Comparison of ENCODE assay signal across 14 cellular contexts in genomic region chr20:51327251-51327841, GRCh38.
DNase-seq lines count a peak whose midpoint lies in the region; ATAC-seq and TF ChIP-seq lines count a peak whose summit lies in the region.
"Had no signal": no experiment of that assay in that cellular context is flagged by ENCODE, and none has a peak within 500 bp of the region (broad histone marks: within the 10 kb centered on the region; RNA-seq: fewer than 3 reads in every experiment).

No MANE protein-coding gene starts in this region.

- H3K4me1 Mint-ChIP-seq in stimulated activated effector memory CD8-positive, alpha-beta T cell treated with anti-CD3 and anti-CD28 coated beads, Interleukin-12 subunit alpha, Interleukin-12 subunit beta, amount 100 ng/mL, for 72 hours: no peaks in the 10 kb centered on the region
- H3K4me1 Mint-ChIP-seq: activated B cell treated with CpG ODN at 0.5 μM for 24 hours, neural crest cell had no signal

- no peak overlapping the region for H3K4me3 ChIP-seq in AG04450 (ENCODE audit: low read depth, low read length)
- no peak overlapping the region for H3K4me3 ChIP-seq in astrocyte of the spinal cord (ENCODE audit: low read depth, low read length)
- H3K4me3 ChIP-seq in sigmoid colon: no peak overlapping the region
- H3K4me3 ChIP-seq: heart left ventricle, left lung, tibial artery had no signal

- intact Hi-C loops in sigmoid colon (cut with DNase I): no loop called here

- H3K27me3 ChIP-seq in AG04450 (ENCODE audit: control insufficient read depth, insufficient read depth, low read length) (no peaks in the 10 kb centered on the region), sigmoid colon (no peaks in the 10 kb centered on the region)

- H3K27ac ChIP-seq in AG04450 (ENCODE audit: low read depth, low read length): peak overlapping the region; percentile 93
- H3K27ac ChIP-seq in sigmoid colon: no peak overlapping the region
- H3K27ac ChIP-seq: heart left ventricle, left lung, tibial artery had no signal

- WGBS in sigmoid colon, 2 donors: 73 to 78% methylated on average over 17 of the region's 17 CpGs

- H3K9me3 Mint-ChIP-seq in stimulated activated effector memory CD8-positive, alpha-beta T cell treated with anti-CD3 and anti-CD28 coated beads, Interleukin-12 subunit alpha, Interleukin-12 subunit beta, amount 100 ng/mL, for 72 hours: no peaks in the 10 kb centered on the region

- no peak for TF ChIP-seq EP300 in sigmoid colon (IDR thresholded peaks at IDR 0.05)

- no peak overlapping the region for H3K4me3 Mint-ChIP-seq in stimulated activated effector memory CD8-positive, alpha-beta T cell treated with anti-CD3 and anti-CD28 coated beads, Interleukin-12 subunit alpha, Interleukin-12 subunit beta, amount 100 ng/mL, for 72 hours
- H3K4me3 Mint-ChIP-seq: activated B cell treated with CpG ODN at 0.5 μM for 24 hours, neural crest cell had no signal

- no peak for TF ChIP-seq POLR2A in sigmoid colon (IDR thresholded peaks at IDR 0.05)

- POLR2A ChIA-PET in AG04450 (lab: Yijun Ruan, JAX): interaction anchor here (0.6 to 1.1 kb wide), 5 partner anchors 8 to 369 kb away, joined by 3 to 5 read pairs (median 3); partner anchors contain the start of genes DPM1 and MOCS3

- peaks cover 0 to 9% (median 0%) of the 10 kb centered on the region in 4 donors for H3K4me1 ChIP-seq in sigmoid colon
- H3K4me1 ChIP-seq: heart left ventricle, left lung, tibial artery had no signal

- no peak overlapping the region for H3K27ac Mint-ChIP-seq in stimulated activated effector memory CD8-positive, alpha-beta T cell treated with anti-CD3 and anti-CD28 coated beads, Interleukin-12 subunit alpha, Interleukin-12 subunit beta, amount 100 ng/mL, for 72 hours
- H3K27ac Mint-ChIP-seq: activated B cell treated with CpG ODN at 0.5 μM for 24 hours had no signal

- in situ Hi-C loops in astrocyte of the spinal cord (cut with HindIII; ENCODE audit: low sequenced_read_pairs): no loop called here

- DNase-seq in AG04450 (ENCODE audit: low read depth, low spot score): peak; percentile 61
- peak; percentile 69 for DNase-seq in HS-27A (ENCODE audit: low read depth)
- peak; percentile 89 for DNase-seq in astrocyte of the spinal cord (ENCODE audit: low read depth, low spot score)
- peak; percentile 86 for DNase-seq in hepatic stellate cell (ENCODE audit: low spot score)
- DNase-seq in cerebellar cortex (ENCODE audit: low spot score): no peak
- no peak for DNase-seq in stimulated activated effector memory CD8-positive, alpha-beta T cell treated with anti-CD3 and anti-CD28 coated beads, Interleukin-12 subunit alpha, Interleukin-12 subunit beta, amount 100 ng/mL, for 72 hours (ENCODE audit: low spot score in 2 of 2)
- DNase-seq in amygdala (lab: John Stamatoyannopoulos, UW): no peak
- DNase-seq in sigmoid colon: no peak
- DNase-seq: activated B cell treated with CpG ODN at 0.5 μM for 24 hours; activated CD8-positive, alpha-beta memory T cell treated with anti-CD3 and anti-CD28 coated beads, Interleukin-2, amount 50 U/mL, for 4 hours; heart left ventricle; left lung had no signal

- CTCF ChIA-PET in AG04450 (lab: Charles Lee): interaction anchor here (1.0 to 5.1 kb wide), 4 partner anchors 9 to 346 kb away, joined by 4 to 34 read pairs (median 5); no protein-coding TSS in a partner anchor

- H3K36me3 Mint-ChIP-seq in stimulated activated effector memory CD8-positive, alpha-beta T cell treated with anti-CD3 and anti-CD28 coated beads, Interleukin-12 subunit alpha, Interleukin-12 subunit beta, amount 100 ng/mL, for 72 hours: no peaks in the 10 kb centered on the region

- ATAC-seq in stimulated activated effector memory CD8-positive, alpha-beta T cell treated with anti-CD3 and anti-CD28 coated beads, Interleukin-12 subunit alpha, Interleukin-12 subunit beta, amount 100 ng/mL, for 72 hours: no peak
- ATAC-seq: heart left ventricle, left lung had no signal

- TF ChIP-seq CTCF in AG04450 (IDR thresholded peaks at IDR 0.05; ENCODE audit: low read depth, low read length) (no peak), astrocyte of the spinal cord (IDR thresholded peaks at IDR 0.05; ENCODE audit: low read depth, low read length) (no peak), sigmoid colon (IDR thresholded peaks at IDR 0.05) (no peak)

- peaks cover 22% of the 10 kb centered on the region for H3K9me3 ChIP-seq in AG04450 (ENCODE audit: control insufficient read depth, insufficient read depth, low read length)
- H3K9me3 ChIP-seq in sigmoid colon: peaks cover 0 to 6% (median 2%) of the 10 kb centered on the region in 4 donors
- H3K9me3 ChIP-seq: left lung had no signal

- H3K36me3 ChIP-seq in sigmoid colon: no peaks in the 10 kb centered on the region
- H3K36me3 ChIP-seq: heart left ventricle, left lung, tibial artery had no signal

Comparison
In these comparisons a context has a peak if more than half of its experiments do, and no peak if none do; other contexts are left out.
1. DNase-seq: peak in AG04450 (single experiment), HS-27A (single experiment), astrocyte of the spinal cord (single experiment) and hepatic stellate cell (single experiment); none in cerebellar cortex (single experiment), stimulated activated effector memory CD8-positive, alpha-beta T cell treated with anti-CD3 and anti-CD28 coated beads, Interleukin-12 subunit alpha, Interleukin-12 subunit beta, amount 100 ng/mL, for 72 hours (0 of 2), amygdala (0 of 56) and sigmoid colon (single experiment).